Comparison of ENCODE assay signal across 17 cellular contexts in the genomic region with DNA sequence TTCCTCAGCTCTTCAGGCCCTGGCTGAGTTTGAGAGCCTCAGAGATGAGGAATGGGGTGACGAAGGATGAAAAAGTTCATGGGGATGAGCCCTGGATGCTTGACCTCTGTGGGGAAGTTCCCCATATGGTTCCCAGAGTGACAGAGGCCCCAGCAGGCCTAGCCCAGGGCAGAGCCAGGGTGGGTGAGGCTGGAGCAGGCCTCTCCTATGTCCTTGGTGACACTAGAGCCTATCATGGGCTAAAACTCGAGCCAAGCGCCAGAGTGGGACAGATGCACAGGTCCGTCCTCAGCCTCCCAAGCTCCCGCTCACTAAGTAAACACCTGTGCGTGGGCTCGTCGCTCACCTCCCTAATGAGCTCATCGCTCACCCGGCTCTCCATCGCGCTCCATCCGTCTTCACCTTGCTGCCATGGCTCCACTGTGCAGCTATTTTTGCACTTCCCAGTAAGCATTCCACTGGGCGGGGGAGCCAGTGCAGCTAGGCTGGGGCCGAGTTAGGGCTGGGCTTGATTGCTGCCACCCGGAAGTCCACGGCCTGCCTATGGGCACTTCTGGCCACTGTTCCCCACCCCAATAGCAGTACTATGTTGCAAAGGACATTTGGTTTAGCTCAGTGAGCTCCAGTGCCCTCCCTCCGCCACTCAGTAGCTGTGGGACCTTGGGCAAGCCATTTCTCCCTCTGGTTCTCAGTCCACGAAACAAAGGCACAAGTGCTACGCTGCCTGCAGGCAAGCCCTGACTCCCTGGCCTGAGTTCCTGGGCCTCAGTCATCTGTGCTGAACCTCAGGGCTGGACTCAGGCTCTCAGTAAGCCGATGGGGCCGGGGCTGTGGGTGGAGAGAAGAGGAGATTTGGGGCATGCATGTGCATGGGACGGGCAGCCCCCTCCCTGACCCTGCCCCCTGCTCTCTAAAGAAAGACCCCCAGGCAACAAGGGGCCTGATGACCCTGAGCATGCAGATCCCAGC.
"Had no signal": no experiment of that assay in that cellular context is flagged by ENCODE, and none has a peak within 500 bp of the region (broad histone marks: within the 10 kb centered on the region; RNA-seq: fewer than 3 reads in every experiment).

No MANE protein-coding gene starts in this region.

- H3K36me3 ChIP-seq: right lobe of liver, thoracic aorta, upper lobe of left lung had no signal

- H3K79me2 ChIP-seq: hepatocyte had no signal

- H3K4me1 Mint-ChIP-seq: activated CD4-positive, alpha-beta memory T cell treated with anti-CD3 and anti-CD28 coated beads, Interleukin-2, amount 10 ng/mL, durations not matched to agents 7 days and 5 days; activated CD8-positive, alpha-beta memory T cell treated with anti-CD3 and anti-CD28 coated beads, Interleukin-2, amount 10 ng/mL, durations not matched to agents 7 days and 5 days; naive B cell; stimulated activated naive B cell treated with anti-CD40 and anti-IgM and Interleukin-4, amounts not matched to agents 10 μg/mL and 1 μg/mL and 100 μg/mL, for 72 hours had no signal

- H3K4me3 ChIP-seq: hepatocyte, psoas muscle, right lobe of liver, smooth muscle cell, thoracic aorta, upper lobe of left lung had no signal

- H3K36me3 Mint-ChIP-seq: activated CD8-positive, alpha-beta memory T cell treated with anti-CD3 and anti-CD28 coated beads, Interleukin-2, amount 10 ng/mL, durations not matched to agents 7 days and 5 days; activated naive CD8-positive, alpha-beta T cell; naive B cell; stimulated activated naive B cell treated with anti-CD40 and anti-IgM and Interleukin-4, amounts not matched to agents 10 μg/mL and 1 μg/mL and 100 μg/mL, for 72 hours had no signal

- H3K9me3 ChIP-seq: psoas muscle, right lobe of liver, thoracic aorta, upper lobe of left lung had no signal

- H3K4me1 ChIP-seq: psoas muscle, right lobe of liver, upper lobe of left lung had no signal

- H3K27ac Mint-ChIP-seq: activated CD4-positive, alpha-beta memory T cell treated with anti-CD3 and anti-CD28 coated beads, Interleukin-2, amount 10 ng/mL, durations not matched to agents 7 days and 5 days; activated CD8-positive, alpha-beta memory T cell treated with anti-CD3 and anti-CD28 coated beads, Interleukin-2, amount 10 ng/mL, durations not matched to agents 7 days and 5 days; activated naive CD8-positive, alpha-beta T cell; naive B cell; stimulated activated naive B cell treated with anti-CD40 and anti-IgM and Interleukin-4, amounts not matched to agents 10 μg/mL and 1 μg/mL and 100 μg/mL, for 72 hours had no signal

- H3K9me3 Mint-ChIP-seq: activated CD4-positive, alpha-beta memory T cell treated with anti-CD3 and anti-CD28 coated beads, Interleukin-2, amount 10 ng/mL, durations not matched to agents 7 days and 5 days; neural crest cell; stimulated activated naive B cell treated with anti-CD40 and anti-IgM and Interleukin-4, amounts not matched to agents 10 μg/mL and 1 μg/mL and 100 μg/mL, for 72 hours had no signal

- H3K27me3 ChIP-seq: hepatocyte, right lobe of liver, upper lobe of left lung had no signal

- H3K27ac ChIP-seq: hepatocyte, psoas muscle, right lobe of liver, thoracic aorta, upper lobe of left lung had no signal

- H3K4me2 ChIP-seq: hepatocyte, smooth muscle cell had no signal

- H2AFZ ChIP-seq: hepatocyte had no signal

- DNase-seq: activated CD4-positive, alpha-beta memory T cell treated with anti-CD3 and anti-CD28 coated beads, Interleukin-2, amount 10 ng/mL, durations not matched to agents 7 days and 5 days; activated CD4-positive, alpha-beta T cell treated with anti-CD3 and anti-CD28 coated beads for 48 hours; activated CD4-positive, CD25-positive, alpha-beta regulatory T cell; activated CD8-positive, alpha-beta memory T cell treated with anti-CD3 and anti-CD28 coated beads, Interleukin-2, amount 10 ng/mL, durations not matched to agents 7 days and 5 days; naive B cell; psoas muscle; right lobe of liver; stimulated activated naive B cell treated with anti-CD40 and anti-IgM and Interleukin-4, amounts not matched to agents 10 μg/mL and 1 μg/mL and 100 μg/mL, for 72 hours; T-helper 1 cell; T-helper 9 cell; upper lobe of left lung had no signal

- ATAC-seq: activated CD8-positive, alpha-beta memory T cell treated with anti-CD3 and anti-CD28 coated beads, Interleukin-2, amount 10 ng/mL, durations not matched to agents 7 days and 5 days; left lobe of liver; right lobe of liver; stimulated activated naive B cell treated with anti-CD40 and anti-IgM and Interleukin-4, amounts not matched to agents 10 μg/mL and 1 μg/mL and 100 μg/mL, for 72 hours had no signal

- H3K4me3 Mint-ChIP-seq: activated CD4-positive, alpha-beta memory T cell treated with anti-CD3 and anti-CD28 coated beads, Interleukin-2, amount 10 ng/mL, durations not matched to agents 7 days and 5 days; activated CD8-positive, alpha-beta memory T cell treated with anti-CD3 and anti-CD28 coated beads, Interleukin-2, amount 10 ng/mL, durations not matched to agents 7 days and 5 days; activated naive CD8-positive, alpha-beta T cell; naive B cell; neural crest cell; stimulated activated naive B cell treated with anti-CD40 and anti-IgM and Interleukin-4, amounts not matched to agents 10 μg/mL and 1 μg/mL and 100 μg/mL, for 72 hours had no signal
